In genomic region chr16:30658731-30659506, GRCh38 we compare ENCODE assay signal across 1 cellular context.
A peak's percentile ranks its signal among the peaks of the same experiment; 100 is the strongest.
TF ChIP-seq lines count a peak whose summit lies in the region.

No MANE protein-coding gene starts in this region.

TF ChIP-seq in HepG2, 621 proteins besides CTCF, POLR2A, EP300 and RAD21 (continued from another document and continues in another):
- TF ChIP-seq, protein P1, sequence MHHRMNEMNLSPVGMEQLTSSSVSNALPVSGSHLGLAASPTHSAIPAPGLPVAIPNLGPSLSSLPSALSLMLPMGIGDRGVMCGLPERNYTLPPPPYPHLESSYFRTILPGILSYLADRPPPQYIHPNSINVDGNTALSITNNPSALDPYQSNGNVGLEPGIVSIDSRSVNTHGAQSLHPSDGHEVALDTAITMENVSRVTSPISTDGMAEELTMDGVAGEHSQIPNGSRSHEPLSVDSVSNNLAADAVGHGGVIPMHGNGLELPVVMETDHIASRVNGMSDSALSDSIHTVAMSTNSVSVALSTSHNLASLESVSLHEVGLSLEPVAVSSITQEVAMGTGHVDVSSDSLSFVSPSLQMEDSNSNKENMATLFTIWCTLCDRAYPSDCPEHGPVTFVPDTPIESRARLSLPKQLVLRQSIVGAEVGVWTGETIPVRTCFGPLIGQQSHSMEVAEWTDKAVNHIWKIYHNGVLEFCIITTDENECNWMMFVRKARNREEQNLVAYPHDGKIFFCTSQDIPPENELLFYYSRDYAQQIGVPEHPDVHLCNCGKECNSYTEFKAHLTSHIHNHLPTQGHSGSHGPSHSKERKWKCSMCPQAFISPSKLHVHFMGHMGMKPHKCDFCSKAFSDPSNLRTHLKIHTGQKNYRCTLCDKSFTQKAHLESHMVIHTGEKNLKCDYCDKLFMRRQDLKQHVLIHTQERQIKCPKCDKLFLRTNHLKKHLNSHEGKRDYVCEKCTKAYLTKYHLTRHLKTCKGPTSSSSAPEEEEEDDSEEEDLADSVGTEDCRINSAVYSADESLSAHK (CRISPR knock-in tag; IDR thresholded peaks at IDR 0.05; ENCODE audit: borderline replicate concordance) = 0 out of 2 replicates have a peak, but pooled peaks have one; percentile 8
- TF ChIP-seq ZNF441 (CRISPR knock-in tag; IDR thresholded peaks at IDR 0.05; ENCODE audit: borderline replicate concordance) (peak; percentile 16; the same call in 1 of the 2 replicates), KDM5B (CRISPR knock-in tag; IDR thresholded peaks at IDR 0.05; ENCODE audit: borderline replicate concordance) (peak; percentile 7; the same call in 1 of the 2 replicates), SIN3A (IDR thresholded peaks at IDR 0.05; ENCODE audit: borderline replicate concordance, low read depth, low read length) (peak; percentile 78; the same call in 1 of the 2 replicates), TSC22D2 (CRISPR knock-in tag; IDR thresholded peaks at IDR 0.05; ENCODE audit: borderline replicate concordance) (0 out of 2 replicates have a peak, but pooled peaks have one; percentile 6), KMT2B (CRISPR knock-in tag; IDR thresholded peaks at IDR 0.05) (peak; percentile 53), ZBTB2 (CRISPR knock-in tag; IDR thresholded peaks at IDR 0.05; ENCODE audit: low read depth) (peak; percentile 72), KAT8 (CRISPR knock-in tag; IDR thresholded peaks at IDR 0.05) (peak; percentile 14; the same call in 1 of the 2 replicates), ARNTL (CRISPR knock-in tag; IDR thresholded peaks at IDR 0.05) (peak; percentile 22; the same call in 1 of the 2 replicates), RARA (CRISPR knock-in tag; IDR thresholded peaks at IDR 0.05) (0 out of 2 replicates have a peak, but pooled peaks have one; percentile 2), ZBTB44 (CRISPR knock-in tag; IDR thresholded peaks at IDR 0.05) (no peak), SAP130 (CRISPR knock-in tag; IDR thresholded peaks at IDR 0.05; ENCODE audit: low read depth) (peak; percentile 14), POLR2G (IDR thresholded peaks at IDR 0.05; ENCODE audit: low read depth, low read length) (peak; percentile 79), ZNF296 (CRISPR knock-in tag; conservative IDR thresholded peaks at IDR 0.05) (no peak), EED (CRISPR knock-in tag; IDR thresholded peaks at IDR 0.05) (0 out of 2 replicates have a peak, but pooled peaks have one; percentile 25), ZNF549 (CRISPR knock-in tag; IDR thresholded peaks at IDR 0.05) (no peak), ZNF556 (CRISPR knock-in tag; IDR thresholded peaks at IDR 0.05; ENCODE audit: borderline replicate concordance) (0 out of 2 replicates have a peak, but pooled peaks have one; percentile 22), RELA (CRISPR knock-in tag; IDR thresholded peaks at IDR 0.05) (no peak), ZNF747 (CRISPR knock-in tag; IDR thresholded peaks at IDR 0.05; ENCODE audit: borderline replicate concordance) (no peak; the same call in none of the 2 replicates), ZNF496 (CRISPR knock-in tag; IDR thresholded peaks at IDR 0.05; ENCODE audit: insufficient replicate concordance) (no peak), XBP1 (CRISPR knock-in tag; IDR thresholded peaks at IDR 0.05) (no peak), ZNF772 (CRISPR knock-in tag; IDR thresholded peaks at IDR 0.05) (no peak), ESRRA (CRISPR knock-in tag; IDR thresholded peaks at IDR 0.05; ENCODE audit: low read depth) (no peak; the same call in 1 of the 2 replicates), DRAP1 (CRISPR knock-in tag; IDR thresholded peaks at IDR 0.05) (0 out of 2 replicates have a peak, but pooled peaks have one; percentile 10), ZBTB7B (CRISPR knock-in tag; IDR thresholded peaks at IDR 0.05) (peak; percentile 32; the same call in 1 of the 2 replicates), HNRNPLL (IDR thresholded peaks at IDR 0.05; ENCODE audit: low read depth, low read length, poor library complexity, severe bottlenecking) (peak; percentile 94), SATB2 (CRISPR knock-in tag; IDR thresholded peaks at IDR 0.05) (0 out of 2 replicates have a peak, but pooled peaks have one; percentile 40), XRCC5 (optimal IDR thresholded peaks at IDR 0.05; ENCODE audit: low read length) (peak; percentile 33), ZNF317 (CRISPR knock-in tag; IDR thresholded peaks at IDR 0.05) (peak; percentile 84; the same call in 1 of the 2 replicates), EEA1 (CRISPR knock-in tag; IDR thresholded peaks at IDR 0.05; ENCODE audit: borderline replicate concordance) (peak; percentile 65; the same call in 1 of the 2 replicates), HOXA7 (CRISPR knock-in tag; IDR thresholded peaks at IDR 0.05) (no peak), HOXA3 (CRISPR knock-in tag; IDR thresholded peaks at IDR 0.05) (peak; percentile 17; the same call in 1 of the 2 replicates), MBD4 (IDR thresholded peaks at IDR 0.05; ENCODE audit: borderline replicate concordance, low read length) (no peak), ZSCAN12 (CRISPR knock-in tag; IDR thresholded peaks at IDR 0.05) (0 out of 2 replicates have a peak, but pooled peaks have one; percentile 13), HNRNPL (IDR thresholded peaks at IDR 0.05; ENCODE audit: low read depth, low read length) (no peak; the same call in 1 of the 2 replicates), ZNF766 (CRISPR knock-in tag; IDR thresholded peaks at IDR 0.05; ENCODE audit: borderline replicate concordance) (peak; percentile 40; the same call in 1 of the 2 replicates), ISL2 (CRISPR knock-in tag; IDR thresholded peaks at IDR 0.05) (peak; percentile 70), PAF1 (CRISPR knock-in tag; IDR thresholded peaks at IDR 0.05) (no peak), TCF12 (IDR thresholded peaks at IDR 0.05) (no peak), TCF12 (CRISPR knock-in tag; IDR thresholded peaks at IDR 0.05) (peak; percentile 47; the same call in 1 of the 2 replicates), MYPOP (CRISPR knock-in tag; IDR thresholded peaks at IDR 0.05) (peak; percentile 68; the same call in 1 of the 2 replicates), ZC3H13 (CRISPR knock-in tag; IDR thresholded peaks at IDR 0.05) (peak; percentile 31; the same call in 1 of the 2 replicates), SP5 (CRISPR knock-in tag; IDR thresholded peaks at IDR 0.05; ENCODE audit: borderline replicate concordance, low read depth) (0 out of 2 replicates have a peak, but pooled peaks have one; percentile 9)
- TF ChIP-seq, protein P2, sequence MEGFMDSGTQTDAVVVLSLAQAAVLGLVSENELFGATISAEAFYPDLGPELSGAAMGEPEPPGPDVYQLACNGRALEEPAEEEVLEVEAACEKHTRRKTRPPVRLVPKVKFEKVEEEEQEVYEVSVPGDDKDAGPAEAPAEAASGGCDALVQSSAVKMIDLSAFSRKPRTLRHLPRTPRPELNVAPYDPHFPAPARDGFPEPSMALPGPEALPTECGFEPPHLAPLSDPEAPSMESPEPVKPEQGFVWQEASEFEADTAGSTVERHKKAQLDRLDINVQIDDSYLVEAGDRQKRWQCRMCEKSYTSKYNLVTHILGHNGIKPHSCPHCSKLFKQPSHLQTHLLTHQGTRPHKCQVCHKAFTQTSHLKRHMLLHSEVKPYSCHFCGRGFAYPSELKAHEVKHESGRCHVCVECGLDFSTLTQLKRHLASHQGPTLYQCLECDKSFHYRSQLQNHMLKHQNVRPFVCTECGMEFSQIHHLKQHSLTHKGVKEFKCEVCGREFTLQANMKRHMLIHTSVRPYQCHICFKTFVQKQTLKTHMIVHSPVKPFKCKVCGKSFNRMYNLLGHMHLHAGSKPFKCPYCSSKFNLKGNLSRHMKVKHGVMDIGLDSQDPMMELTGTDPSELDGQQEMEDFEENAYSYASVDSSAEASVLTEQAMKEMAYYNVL (CRISPR knock-in tag; IDR thresholded peaks at IDR 0.05; ENCODE audit: borderline replicate concordance) = peak; percentile 75; the same call in 1 of the 2 replicates
- TF ChIP-seq, protein P3, sequence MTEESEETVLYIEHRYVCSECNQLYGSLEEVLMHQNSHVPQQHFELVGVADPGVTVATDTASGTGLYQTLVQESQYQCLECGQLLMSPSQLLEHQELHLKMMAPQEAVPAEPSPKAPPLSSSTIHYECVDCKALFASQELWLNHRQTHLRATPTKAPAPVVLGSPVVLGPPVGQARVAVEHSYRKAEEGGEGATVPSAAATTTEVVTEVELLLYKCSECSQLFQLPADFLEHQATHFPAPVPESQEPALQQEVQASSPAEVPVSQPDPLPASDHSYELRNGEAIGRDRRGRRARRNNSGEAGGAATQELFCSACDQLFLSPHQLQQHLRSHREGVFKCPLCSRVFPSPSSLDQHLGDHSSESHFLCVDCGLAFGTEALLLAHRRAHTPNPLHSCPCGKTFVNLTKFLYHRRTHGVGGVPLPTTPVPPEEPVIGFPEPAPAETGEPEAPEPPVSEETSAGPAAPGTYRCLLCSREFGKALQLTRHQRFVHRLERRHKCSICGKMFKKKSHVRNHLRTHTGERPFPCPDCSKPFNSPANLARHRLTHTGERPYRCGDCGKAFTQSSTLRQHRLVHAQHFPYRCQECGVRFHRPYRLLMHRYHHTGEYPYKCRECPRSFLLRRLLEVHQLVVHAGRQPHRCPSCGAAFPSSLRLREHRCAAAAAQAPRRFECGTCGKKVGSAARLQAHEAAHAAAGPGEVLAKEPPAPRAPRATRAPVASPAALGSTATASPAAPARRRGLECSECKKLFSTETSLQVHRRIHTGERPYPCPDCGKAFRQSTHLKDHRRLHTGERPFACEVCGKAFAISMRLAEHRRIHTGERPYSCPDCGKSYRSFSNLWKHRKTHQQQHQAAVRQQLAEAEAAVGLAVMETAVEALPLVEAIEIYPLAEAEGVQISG (CRISPR knock-in tag; IDR thresholded peaks at IDR 0.05) = peak; percentile 86
- TF ChIP-seq, protein P4, sequence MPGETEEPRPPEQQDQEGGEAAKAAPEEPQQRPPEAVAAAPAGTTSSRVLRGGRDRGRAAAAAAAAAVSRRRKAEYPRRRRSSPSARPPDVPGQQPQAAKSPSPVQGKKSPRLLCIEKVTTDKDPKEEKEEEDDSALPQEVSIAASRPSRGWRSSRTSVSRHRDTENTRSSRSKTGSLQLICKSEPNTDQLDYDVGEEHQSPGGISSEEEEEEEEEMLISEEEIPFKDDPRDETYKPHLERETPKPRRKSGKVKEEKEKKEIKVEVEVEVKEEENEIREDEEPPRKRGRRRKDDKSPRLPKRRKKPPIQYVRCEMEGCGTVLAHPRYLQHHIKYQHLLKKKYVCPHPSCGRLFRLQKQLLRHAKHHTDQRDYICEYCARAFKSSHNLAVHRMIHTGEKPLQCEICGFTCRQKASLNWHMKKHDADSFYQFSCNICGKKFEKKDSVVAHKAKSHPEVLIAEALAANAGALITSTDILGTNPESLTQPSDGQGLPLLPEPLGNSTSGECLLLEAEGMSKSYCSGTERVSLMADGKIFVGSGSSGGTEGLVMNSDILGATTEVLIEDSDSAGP (CRISPR knock-in tag; IDR thresholded peaks at IDR 0.05; ENCODE audit: borderline replicate concordance) = peak; percentile 99
- TF ChIP-seq, protein P5, sequence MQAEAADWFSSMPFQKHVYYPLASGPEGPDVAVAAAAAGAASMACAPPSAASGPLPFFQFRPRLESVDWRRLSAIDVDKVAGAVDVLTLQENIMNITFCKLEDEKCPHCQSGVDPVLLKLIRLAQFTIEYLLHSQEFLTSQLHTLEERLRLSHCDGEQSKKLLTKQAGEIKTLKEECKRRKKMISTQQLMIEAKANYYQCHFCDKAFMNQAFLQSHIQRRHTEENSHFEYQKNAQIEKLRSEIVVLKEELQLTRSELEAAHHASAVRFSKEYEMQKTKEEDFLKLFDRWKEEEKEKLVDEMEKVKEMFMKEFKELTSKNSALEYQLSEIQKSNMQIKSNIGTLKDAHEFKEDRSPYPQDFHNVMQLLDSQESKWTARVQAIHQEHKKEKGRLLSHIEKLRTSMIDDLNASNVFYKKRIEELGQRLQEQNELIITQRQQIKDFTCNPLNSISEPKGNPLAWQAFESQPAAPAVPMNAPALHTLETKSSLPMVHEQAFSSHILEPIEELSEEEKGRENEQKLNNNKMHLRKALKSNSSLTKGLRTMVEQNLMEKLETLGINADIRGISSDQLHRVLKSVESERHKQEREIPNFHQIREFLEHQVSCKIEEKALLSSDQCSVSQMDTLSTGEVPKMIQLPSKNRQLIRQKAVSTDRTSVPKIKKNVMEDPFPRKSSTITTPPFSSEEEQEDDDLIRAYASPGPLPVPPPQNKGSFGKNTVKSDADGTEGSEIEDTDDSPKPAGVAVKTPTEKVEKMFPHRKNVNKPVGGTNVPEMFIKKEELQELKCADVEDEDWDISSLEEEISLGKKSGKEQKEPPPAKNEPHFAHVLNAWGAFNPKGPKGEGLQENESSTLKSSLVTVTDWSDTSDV (CRISPR knock-in tag; IDR thresholded peaks at IDR 0.05) = 0 out of 2 replicates have a peak, but pooled peaks have one; percentile 33
- TF ChIP-seq, protein P6, sequence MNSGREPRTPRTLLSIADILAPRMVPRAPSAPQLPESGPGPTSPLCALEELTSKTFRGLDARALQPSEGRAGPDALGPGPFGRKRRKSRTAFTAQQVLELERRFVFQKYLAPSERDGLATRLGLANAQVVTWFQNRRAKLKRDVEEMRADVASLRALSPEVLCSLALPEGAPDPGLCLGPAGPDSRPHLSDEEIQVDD (CRISPR knock-in tag; IDR thresholded peaks at IDR 0.05; ENCODE audit: borderline replicate concordance) = peak; percentile 35; the same call in 1 of the 2 replicates
